1 cellular context compared by ENCODE assay signal in genomic region chr5:116378007-116378831, GRCh38.
TF ChIP-seq lines count a peak whose summit lies in the region.

No MANE protein-coding gene starts in this region.

TF ChIP-seq in SK-N-SH, 30 proteins besides CTCF, POLR2A, EP300 and RAD21 (continued from another document):
- no peak for TF ChIP-seq USF1 (IDR thresholded peaks at IDR 0.05; ENCODE audit: borderline replicate concordance, low read depth)
- no peak for TF ChIP-seq SIN3A (IDR thresholded peaks at IDR 0.05; ENCODE audit: borderline replicate concordance, low read depth, low read length)
- no peak for TF ChIP-seq YY1 (IDR thresholded peaks at IDR 0.05; ENCODE audit: low read depth)
- no peak for TF ChIP-seq FOXJ3 (CRISPR knock-in tag; IDR thresholded peaks at IDR 0.05)
- TF ChIP-seq GATA2 (CRISPR knock-in tag; IDR thresholded peaks at IDR 0.05): no peak
- TF ChIP-seq REST (IDR thresholded peaks at IDR 0.05; ENCODE audit: low read depth, low read length): no peak
- TF ChIP-seq SMC3 (IDR thresholded peaks at IDR 0.05; ENCODE audit: low read depth, low read length): no peak
- TF ChIP-seq RCOR1 (IDR thresholded peaks at IDR 0.05; ENCODE audit: low read length): no peak
- TF ChIP-seq ZBTB33 (IDR thresholded peaks at IDR 0.05; ENCODE audit: borderline replicate concordance, low read depth): no peak
- no peak for TF ChIP-seq RXRA (IDR thresholded peaks at IDR 0.05; ENCODE audit: borderline replicate concordance, low read depth)
- no peak for TF ChIP-seq TEAD4 (IDR thresholded peaks at IDR 0.05; ENCODE audit: borderline replicate concordance, insufficient read depth)
- TF ChIP-seq JUND (IDR thresholded peaks at IDR 0.05): no peak
- no peak for TF ChIP-seq NRF1 (IDR thresholded peaks at IDR 0.05; ENCODE audit: low read depth, low read length)
TF ChIP-seq in SK-N-SH: peak in this region for 0.
